1 cellular context compared by ENCODE assay signal in genomic region chr5:132495063-132495671, GRCh38.
TF ChIP-seq lines count a peak whose summit lies in the region.

No MANE protein-coding gene starts in this region.

TF ChIP-seq in GM12878, 131 proteins besides CTCF, POLR2A, EP300 and RAD21 (continued from another document):
- TF ChIP-seq SIX5 (IDR thresholded peaks at IDR 0.05; ENCODE audit: low read depth, low read length, severe bottlenecking) (no peak), ZBTB4 (CRISPR knock-in tag; IDR thresholded peaks at IDR 0.05) (no peak), ATF7 (IDR thresholded peaks at IDR 0.05; ENCODE audit: low read depth) (no peak), JUND (IDR thresholded peaks at IDR 0.05; ENCODE audit: low read depth, low read length) (no peak), ZBTB40 (IDR thresholded peaks at IDR 0.05; ENCODE audit: borderline replicate concordance) (peak; percentile 58; the same call in 1 of the 2 replicates), HDGF (IDR thresholded peaks at IDR 0.05) (0 out of 2 replicates have a peak, but pooled peaks have one; percentile 29), ZNF274 (IDR thresholded peaks at IDR 0.05; ENCODE audit: insufficient read depth, insufficient read length) (no peak)
